In the genomic region with DNA sequence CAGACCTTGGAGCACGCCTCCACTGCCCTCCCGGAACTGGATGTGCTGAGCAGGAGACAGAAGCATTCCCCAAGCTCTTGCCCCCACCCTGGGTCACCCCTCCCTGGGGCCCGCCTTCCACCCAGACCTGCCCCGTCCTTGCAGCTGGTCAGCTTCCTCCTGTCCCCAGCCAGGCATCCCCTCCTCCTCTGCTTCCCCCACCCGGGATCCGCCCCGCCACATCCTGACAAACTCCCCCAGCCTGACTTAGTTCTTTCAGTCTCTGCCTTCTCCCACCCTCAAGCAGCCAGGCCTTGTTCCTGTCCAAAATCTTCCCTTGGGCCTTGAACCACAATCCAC, we compare ENCODE assay signal across 8 cellular contexts. TPM values are rescaled to one million over a fixed set of nuclear protein-coding genes. Genes with fewer than 3 reads are reported as not detected.
DNase-seq lines count a peak whose midpoint lies in the region; ATAC-seq and TF ChIP-seq lines count a peak whose summit lies in the region.

No MANE protein-coding gene starts in this region.

- H3K27me3 ChIP-seq in thoracic aorta (replicated peaks; ENCODE audit: insufficient read depth) = no peaks in the 10 kb centered on the region

- H3K27ac ChIP-seq in 22Rv1 = peak overlapping the region; percentile 60
- 0 out of 2 replicates have a peak overlapping the region, but pooled peaks have one; percentile 34 for H3K27ac ChIP-seq in HEK293 (ENCODE audit: extremely low read depth, low read depth, low read length)
- H3K27ac ChIP-seq in thoracic aorta = peak overlapping the region; percentile 69 to 72

- TF ChIP-seq CTCF in 22Rv1 (IDR thresholded peaks at IDR 0.05) = no peak
- TF ChIP-seq CTCF in HEK293 (tag by site-specific recombination; IDR thresholded peaks at IDR 0.05) = no peak
- TF ChIP-seq CTCF in thoracic aorta (IDR thresholded peaks at IDR 0.05) = no peak

- CTCF ChIA-PET in HEK293 (lab: Yijun Ruan, JAX) = interaction anchor here (1.1 to 1.4 kb wide), 3 partner anchors 18 to 66 kb away, joined by 3 to 4 read pairs (median 3); a partner anchor contains a TSS

- H3K36me3 ChIP-seq in HEK293 (ENCODE audit: control insufficient read depth in 2 of 2, insufficient read depth in 1 of 2, low read length in 2 of 2) (peaks cover 0 to 17% of the 10 kb centered on the region in 2 experiments; a peak in 1 of 3 replicates), thoracic aorta (no peaks in the 10 kb centered on the region)

- POLR2A ChIA-PET in HEK293 (lab: Yijun Ruan, JAX) = interaction anchor here (1.2 kb wide), 1 partner anchor 15 kb away, joined by 6 read pairs; no protein-coding TSS in a partner anchor

- peak; percentile 11 for ATAC-seq in left lobe of liver
- no peak for ATAC-seq in thoracic aorta (ENCODE audit: insufficient number of reproducible peaks, low FRiP score, low read depth)
- no peak for ATAC-seq in HG02759 (IDR thresholded peaks at IDR 0.05; ENCODE audit: unreplicated experiment)
- no peak for ATAC-seq in esophagus mucosa

- H3K9me3 ChIP-seq in HEK293 (ENCODE audit: control insufficient read depth, insufficient read depth, low read depth, low read length) (no peaks in the 10 kb centered on the region), thoracic aorta (no peaks in the 10 kb centered on the region)

- peak in 37 of 56 donors; percentile 19 to 69 (median 42) for DNase-seq in amygdala (lab: John Stamatoyannopoulos, UW)
- no peak for DNase-seq in left lobe of liver (ENCODE audit: low spot score)
- no peak for DNase-seq in thoracic aorta (ENCODE audit: low spot score)
- DNase-seq in NCI-H2029 treated with DMSO at 0.1 percent for 48 hours (lab: John Stamatoyannopoulos, UW) = no peak

- H3K4me3 ChIP-seq in HEK293 (ENCODE audit: low read depth, low read length) (no peak overlapping the region), thoracic aorta (no peak overlapping the region)

- H3K4me1 ChIP-seq in HEK293 (ENCODE audit: control insufficient read depth, insufficient read depth, low read length) (peaks cover 20% of the 10 kb centered on the region), thoracic aorta (ENCODE audit: control insufficient read depth in 1 of 2, low read depth in 2 of 2) (peaks cover 27 to 46% of the 10 kb centered on the region in 2 donors)

TF ChIP-seq in HEK293, 187 proteins besides CTCF, POLR2A, EP300 and RAD21 (continues in another document):
- TF ChIP-seq, protein P1, sequence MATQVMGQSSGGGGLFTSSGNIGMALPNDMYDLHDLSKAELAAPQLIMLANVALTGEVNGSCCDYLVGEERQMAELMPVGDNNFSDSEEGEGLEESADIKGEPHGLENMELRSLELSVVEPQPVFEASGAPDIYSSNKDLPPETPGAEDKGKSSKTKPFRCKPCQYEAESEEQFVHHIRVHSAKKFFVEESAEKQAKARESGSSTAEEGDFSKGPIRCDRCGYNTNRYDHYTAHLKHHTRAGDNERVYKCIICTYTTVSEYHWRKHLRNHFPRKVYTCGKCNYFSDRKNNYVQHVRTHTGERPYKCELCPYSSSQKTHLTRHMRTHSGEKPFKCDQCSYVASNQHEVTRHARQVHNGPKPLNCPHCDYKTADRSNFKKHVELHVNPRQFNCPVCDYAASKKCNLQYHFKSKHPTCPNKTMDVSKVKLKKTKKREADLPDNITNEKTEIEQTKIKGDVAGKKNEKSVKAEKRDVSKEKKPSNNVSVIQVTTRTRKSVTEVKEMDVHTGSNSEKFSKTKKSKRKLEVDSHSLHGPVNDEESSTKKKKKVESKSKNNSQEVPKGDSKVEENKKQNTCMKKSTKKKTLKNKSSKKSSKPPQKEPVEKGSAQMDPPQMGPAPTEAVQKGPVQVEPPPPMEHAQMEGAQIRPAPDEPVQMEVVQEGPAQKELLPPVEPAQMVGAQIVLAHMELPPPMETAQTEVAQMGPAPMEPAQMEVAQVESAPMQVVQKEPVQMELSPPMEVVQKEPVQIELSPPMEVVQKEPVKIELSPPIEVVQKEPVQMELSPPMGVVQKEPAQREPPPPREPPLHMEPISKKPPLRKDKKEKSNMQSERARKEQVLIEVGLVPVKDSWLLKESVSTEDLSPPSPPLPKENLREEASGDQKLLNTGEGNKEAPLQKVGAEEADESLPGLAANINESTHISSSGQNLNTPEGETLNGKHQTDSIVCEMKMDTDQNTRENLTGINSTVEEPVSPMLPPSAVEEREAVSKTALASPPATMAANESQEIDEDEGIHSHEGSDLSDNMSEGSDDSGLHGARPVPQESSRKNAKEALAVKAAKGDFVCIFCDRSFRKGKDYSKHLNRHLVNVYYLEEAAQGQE (tag by site-specific recombination; IDR thresholded peaks at IDR 0.05) = no peak
- TF ChIP-seq KLF9 (tag by site-specific recombination; IDR thresholded peaks at IDR 0.05; ENCODE audit: low read depth) = no peak
- TF ChIP-seq ZNF843 (tag by site-specific recombination; IDR thresholded peaks at IDR 0.05) = no peak
- no peak for TF ChIP-seq ZNF394 (tag by site-specific recombination; IDR thresholded peaks at IDR 0.05; ENCODE audit: borderline replicate concordance)
- TF ChIP-seq GLIS1 (tag by site-specific recombination; IDR thresholded peaks at IDR 0.05) = 0 out of 2 replicates have a peak, but pooled peaks have one; percentile 3
- TF ChIP-seq ZNF555 (tag by site-specific recombination; conservative IDR thresholded peaks at IDR 0.05) = no peak
- no peak for TF ChIP-seq ZNF112 (tag by site-specific recombination; IDR thresholded peaks at IDR 0.05)
- TF ChIP-seq ZBTB8A (tag by site-specific recombination; IDR thresholded peaks at IDR 0.05) = no peak
- TF ChIP-seq, protein P2, sequence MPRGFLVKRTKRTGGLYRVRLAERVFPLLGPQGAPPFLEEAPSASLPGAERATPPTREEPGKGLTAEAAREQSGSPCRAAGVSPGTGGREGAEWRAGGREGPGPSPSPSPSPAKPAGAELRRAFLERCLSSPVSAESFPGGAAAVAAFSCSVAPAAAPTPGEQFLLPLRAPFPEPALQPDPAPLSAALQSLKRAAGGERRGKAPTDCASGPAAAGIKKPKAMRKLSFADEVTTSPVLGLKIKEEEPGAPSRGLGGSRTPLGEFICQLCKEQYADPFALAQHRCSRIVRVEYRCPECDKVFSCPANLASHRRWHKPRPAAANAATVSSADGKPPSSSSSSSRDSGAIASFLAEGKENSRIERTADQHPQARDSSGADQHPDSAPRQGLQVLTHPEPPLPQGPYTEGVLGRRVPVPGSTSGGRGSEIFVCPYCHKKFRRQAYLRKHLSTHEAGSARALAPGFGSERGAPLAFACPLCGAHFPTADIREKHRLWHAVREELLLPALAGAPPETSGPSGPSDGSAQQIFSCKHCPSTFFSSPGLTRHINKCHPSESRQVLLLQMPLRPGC (tag by site-specific recombination; IDR thresholded peaks at IDR 0.05) = no peak
- TF ChIP-seq ZFP69B (tag by site-specific recombination; IDR thresholded peaks at IDR 0.05) = no peak
- no peak for TF ChIP-seq ZNF24 (tag by site-specific recombination; IDR thresholded peaks at IDR 0.05)
- TF ChIP-seq ZNF621 (tag by site-specific recombination; IDR thresholded peaks at IDR 0.05) = no peak
- TF ChIP-seq, protein P3, sequence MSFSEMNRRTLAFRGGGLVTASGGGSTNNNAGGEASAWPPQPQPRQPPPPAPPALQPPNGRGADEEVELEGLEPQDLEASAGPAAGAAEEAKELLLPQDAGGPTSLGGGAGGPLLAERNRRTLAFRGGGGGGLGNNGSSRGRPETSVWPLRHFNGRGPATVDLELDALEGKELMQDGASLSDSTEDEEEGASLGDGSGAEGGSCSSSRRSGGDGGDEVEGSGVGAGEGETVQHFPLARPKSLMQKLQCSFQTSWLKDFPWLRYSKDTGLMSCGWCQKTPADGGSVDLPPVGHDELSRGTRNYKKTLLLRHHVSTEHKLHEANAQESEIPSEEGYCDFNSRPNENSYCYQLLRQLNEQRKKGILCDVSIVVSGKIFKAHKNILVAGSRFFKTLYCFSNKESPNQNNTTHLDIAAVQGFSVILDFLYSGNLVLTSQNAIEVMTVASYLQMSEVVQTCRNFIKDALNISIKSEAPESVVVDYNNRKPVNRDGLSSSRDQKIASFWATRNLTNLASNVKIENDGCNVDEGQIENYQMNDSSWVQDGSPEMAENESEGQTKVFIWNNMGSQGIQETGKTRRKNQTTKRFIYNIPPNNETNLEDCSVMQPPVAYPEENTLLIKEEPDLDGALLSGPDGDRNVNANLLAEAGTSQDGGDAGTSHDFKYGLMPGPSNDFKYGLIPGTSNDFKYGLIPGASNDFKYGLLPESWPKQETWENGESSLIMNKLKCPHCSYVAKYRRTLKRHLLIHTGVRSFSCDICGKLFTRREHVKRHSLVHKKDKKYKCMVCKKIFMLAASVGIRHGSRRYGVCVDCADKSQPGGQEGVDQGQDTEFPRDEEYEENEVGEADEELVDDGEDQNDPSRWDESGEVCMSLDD (tag by site-specific recombination; IDR thresholded peaks at IDR 0.05) = no peak
- TF ChIP-seq ZNF23 (tag by site-specific recombination; IDR thresholded peaks at IDR 0.05; ENCODE audit: borderline replicate concordance) = no peak
- TF ChIP-seq ZSCAN30 (tag by site-specific recombination; IDR thresholded peaks at IDR 0.05) = no peak
- no peak for TF ChIP-seq ZNF624 (tag by site-specific recombination; IDR thresholded peaks at IDR 0.05)
- TF ChIP-seq SALL2 (tag by site-specific recombination; IDR thresholded peaks at IDR 0.05; ENCODE audit: borderline replicate concordance) = no peak
- TF ChIP-seq, protein P4, sequence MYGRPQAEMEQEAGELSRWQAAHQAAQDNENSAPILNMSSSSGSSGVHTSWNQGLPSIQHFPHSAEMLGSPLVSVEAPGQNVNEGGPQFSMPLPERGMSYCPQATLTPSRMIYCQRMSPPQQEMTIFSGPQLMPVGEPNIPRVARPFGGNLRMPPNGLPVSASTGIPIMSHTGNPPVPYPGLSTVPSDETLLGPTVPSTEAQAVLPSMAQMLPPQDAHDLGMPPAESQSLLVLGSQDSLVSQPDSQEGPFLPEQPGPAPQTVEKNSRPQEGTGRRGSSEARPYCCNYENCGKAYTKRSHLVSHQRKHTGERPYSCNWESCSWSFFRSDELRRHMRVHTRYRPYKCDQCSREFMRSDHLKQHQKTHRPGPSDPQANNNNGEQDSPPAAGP (tag by site-specific recombination; IDR thresholded peaks at IDR 0.05) = peak; percentile 61
- no peak for TF ChIP-seq HOXD13 (CRISPR knock-in tag; IDR thresholded peaks at IDR 0.05; ENCODE audit: borderline replicate concordance)
- TF ChIP-seq BCL11A (tag by site-specific recombination; IDR thresholded peaks at IDR 0.05; ENCODE audit: low read depth) = no peak
- no peak for TF ChIP-seq ZNF266 (tag by site-specific recombination; IDR thresholded peaks at IDR 0.05; ENCODE audit: low read depth)

RNA-seq across cellular contexts. Expression of a gene that starts 1.1 kb away (rescaled TPM):
- total RNA-seq in left lobe of liver = 187 TPM
- total RNA-seq in thoracic aorta = 100 to 1,000 TPM; 169 to 218 TPM
- 148 TPM for total RNA-seq in esophagus mucosa

RNA-seq across cellular contexts. Expression of a gene that starts 18.2 kb away (rescaled TPM):
- total RNA-seq in left lobe of liver = 1.8 TPM
- total RNA-seq in thoracic aorta = 1 to 10 TPM; 4.2 to 6.0 TPM
- 2.3 TPM for total RNA-seq in esophagus mucosa

RNA-seq across cellular contexts. Expression of a gene that starts 34.6 kb away (rescaled TPM):
- total RNA-seq in left lobe of liver (65.4 TPM), thoracic aorta (10 to 100 TPM; 61.2 to 73.6 TPM), esophagus mucosa (29.3 TPM)

RNA-seq across cellular contexts. Expression of a gene that starts 38.4 kb away (rescaled TPM):
- total RNA-seq in left lobe of liver (8.2 TPM), thoracic aorta (1 to 10 TPM; 5.8 to 8.8 TPM), esophagus mucosa (5.8 TPM)

RNA-seq across cellular contexts. Expression of a gene that starts 47.1 kb away (rescaled TPM):
- total RNA-seq in left lobe of liver = 5.0 TPM
- total RNA-seq in thoracic aorta = 10 to 100 TPM in 1 of 2 donors, 1 to 10 TPM in 1; 8.9 to 10.4 TPM
- total RNA-seq in esophagus mucosa = 2.6 TPM

Comparison
In these comparisons a context has a peak if more than half of its experiments do, and no peak if none do; other contexts are left out.
1. DNase-seq: peak in amygdala (37 of 56); none in left lobe of liver (single experiment), thoracic aorta (single experiment) and NCI-H2029 treated with DMSO at 0.1 percent for 48 hours (single experiment).
2. Peak in every context shown above with its lines, with median percentiles within 50 percentile points of each other: H3K27ac ChIP-seq.